In the genomic region with DNA sequence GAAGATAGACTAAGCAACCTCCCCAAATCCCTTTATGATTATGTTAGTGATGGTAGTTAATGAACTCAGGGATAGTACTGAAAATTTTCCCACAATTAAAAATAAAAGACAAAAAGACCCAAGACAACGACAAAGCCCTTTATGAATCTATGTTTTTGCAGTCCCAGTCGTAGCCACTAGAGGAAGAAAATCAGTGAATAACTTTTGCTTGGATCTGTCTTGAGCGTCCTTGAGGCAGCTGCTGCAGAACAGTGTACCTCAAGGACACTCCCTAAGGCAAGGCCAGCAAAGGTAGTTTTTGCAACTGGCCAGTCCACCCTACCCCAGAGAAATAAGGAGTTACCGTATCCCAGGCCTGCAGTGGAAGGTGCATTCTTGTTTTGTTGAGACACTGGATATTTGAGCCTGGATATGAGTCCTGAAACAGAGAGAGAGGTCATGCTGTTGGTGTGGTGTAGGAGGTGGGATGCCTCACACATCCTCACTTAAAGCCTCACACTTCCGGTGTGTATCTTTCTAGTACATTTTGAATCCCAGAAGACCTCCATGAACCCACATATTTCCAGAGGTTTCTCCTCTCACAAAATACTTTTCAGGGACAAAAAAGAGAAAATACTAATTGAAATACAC, we compare ENCODE assay signal across 10 cellular contexts. TPM values are rescaled to one million over a fixed set of nuclear protein-coding genes. Genes with fewer than 3 reads are reported as not detected.
DNase-seq lines count a peak whose midpoint lies in the region; ATAC-seq and TF ChIP-seq lines count a peak whose summit lies in the region.
"Had no signal": no experiment of that assay in that cellular context is flagged by ENCODE, and none has a peak within 500 bp of the region (broad histone marks: within the 10 kb centered on the region; RNA-seq: fewer than 3 reads in every experiment).

No MANE protein-coding gene starts in this region.

- H3K36me3 ChIP-seq in Karpas-422 (ENCODE audit: insufficient read depth, low read length) (peaks cover 31% of the 10 kb centered on the region), mammary epithelial cell (ENCODE audit: insufficient read depth, low read length) (no peaks in the 10 kb centered on the region), osteoblast (ENCODE audit: insufficient read depth, low read length) (no peaks in the 10 kb centered on the region)
- H3K36me3 ChIP-seq: esophagus muscularis mucosa had no signal

- H3K79me2 ChIP-seq in Karpas-422 (ENCODE audit: low read length) (no peaks in the 10 kb centered on the region), mammary epithelial cell (ENCODE audit: insufficient read depth, low read length) (no peaks in the 10 kb centered on the region), osteoblast (ENCODE audit: insufficient read depth, low read length) (no peaks in the 10 kb centered on the region)

- BruUV-seq in mammary epithelial cell (replicated peaks; lab: Mats Ljungman, UMichigan): no TSS peak

- intact Hi-C loops in mammary epithelial cell (cut with micrococcal nuclease): no loop called here

- H3K27ac ChIP-seq in Karpas-422 (ENCODE audit: low read length) (peak overlapping the region; percentile 63; the same call in 1 of the 2 replicates), mammary epithelial cell (ENCODE audit: insufficient read depth, low read depth, low read length) (no peak overlapping the region), osteoblast (ENCODE audit: low read depth, low read length) (no peak overlapping the region)
- H3K27ac ChIP-seq: esophagus muscularis mucosa had no signal

- in situ Hi-C loops in mammary epithelial cell (cut with MboI; ENCODE audit: low sequenced_read_pairs in 2 of 2): no loop called here

- POLR2A ChIA-PET in GM10248 (lab: Yijun Ruan, JAX): no interaction called here
- POLR2A ChIA-PET in activated CD4-positive, alpha-beta T cell treated with anti-CD3 and anti-CD28 coated beads, Interleukin-2, amount 10 ng/mL, durations not matched to agents 7 days and 5 days (lab: Charles Lee): no interaction called here

- no peaks in the 10 kb centered on the region for H3K9me3 ChIP-seq in Karpas-422 (ENCODE audit: low read length)
- no peaks in the 10 kb centered on the region for H3K9me3 ChIP-seq in mammary epithelial cell (replicated peaks; ENCODE audit: insufficient read depth, low read length)
- no peaks in the 10 kb centered on the region for H3K9me3 ChIP-seq in osteoblast (ENCODE audit: low read depth, low read length)
- H3K9me3 ChIP-seq: esophagus muscularis mucosa had no signal

- H3K27me3 ChIP-seq in Karpas-422 (ENCODE audit: low read length) (no peaks in the 10 kb centered on the region), mammary epithelial cell (ENCODE audit: insufficient read depth, low read length) (no peaks in the 10 kb centered on the region), osteoblast (ENCODE audit: insufficient read depth, low read length) (peaks cover 4% of the 10 kb centered on the region)
- H3K27me3 ChIP-seq: esophagus muscularis mucosa had no signal

- H3K27me3 Mint-ChIP-seq in activated CD4-positive, alpha-beta T cell treated with anti-CD3 and anti-CD28 coated beads, Interleukin-2, amount 10 ng/mL, durations not matched to agents 7 days and 5 days: peaks cover 2% of the 10 kb centered on the region

- H3K9me2 ChIP-seq in Karpas-422 (replicated peaks; ENCODE audit: insufficient read depth, low read length): no peaks in the 10 kb centered on the region

- H3K4me3 ChIP-seq in Karpas-422 (ENCODE audit: low read length): no peak overlapping the region
- no peak overlapping the region for H3K4me3 ChIP-seq in mammary epithelial cell (replicated peaks in 1 of 3; ENCODE audit: insufficient read depth in 1 of 3, low read depth in 2 of 3, low read length in 3 of 3)
- no peak overlapping the region for H3K4me3 ChIP-seq in osteoblast (ENCODE audit: insufficient read depth, low read length)
- H3K4me3 ChIP-seq: esophagus muscularis mucosa had no signal

- no peak for DNase-seq in GM10248 (ENCODE audit: extremely low spot score)
- DNase-seq in Karpas-422: no peak
- DNase-seq in mammary epithelial cell: no peak
- DNase-seq in osteoblast (ENCODE audit: insufficient read length, low spot score, missing footprints): no peak
- DNase-seq in activated CD4-positive, alpha-beta T cell treated with anti-CD3 and anti-CD28 coated beads, Interleukin-2, amount 10 ng/mL, durations not matched to agents 7 days and 5 days: no peak
- no peak for DNase-seq in stimulated activated naive CD4-positive, alpha-beta T cell (lab: John Stamatoyannopoulos, UW)
- no peak for DNase-seq in cerebellar nuclear complex (lab: John Stamatoyannopoulos, UW)
- DNase-seq: activated T-cell treated with anti-CD3 and anti-CD28 coated beads, Interleukin-2, amount 50 U/mL, for 24 hours had no signal

- no peak overlapping the region for H3K4me2 ChIP-seq in Karpas-422 (ENCODE audit: low read depth, low read length, poor library complexity, severe bottlenecking)
- no peak overlapping the region for H3K4me2 ChIP-seq in mammary epithelial cell (ENCODE audit: insufficient read depth, low read depth, low read length)
- H3K4me2 ChIP-seq in osteoblast (ENCODE audit: insufficient read depth, low read length): no peak overlapping the region

- no peaks in the 10 kb centered on the region for H3K9me3 Mint-ChIP-seq in activated CD4-positive, alpha-beta T cell treated with anti-CD3 and anti-CD28 coated beads, Interleukin-2, amount 10 ng/mL, durations not matched to agents 7 days and 5 days
- H3K9me3 Mint-ChIP-seq: activated T-cell treated with anti-CD3 and anti-CD28 coated beads, Interleukin-2, amount 50 U/mL, for 24 hours had no signal

- H3K27ac Mint-ChIP-seq in activated CD4-positive, alpha-beta T cell treated with anti-CD3 and anti-CD28 coated beads, Interleukin-2, amount 10 ng/mL, durations not matched to agents 7 days and 5 days: no peak overlapping the region
- H3K27ac Mint-ChIP-seq: activated T-cell treated with anti-CD3 and anti-CD28 coated beads, Interleukin-2, amount 50 U/mL, for 24 hours had no signal

- dilution Hi-C loops in mammary epithelial cell (cut with HindIII; ENCODE audit: low sequenced_read_pairs): no loop called here

- no peaks in the 10 kb centered on the region for H3K36me3 Mint-ChIP-seq in activated CD4-positive, alpha-beta T cell treated with anti-CD3 and anti-CD28 coated beads, Interleukin-2, amount 10 ng/mL, durations not matched to agents 7 days and 5 days (ENCODE audit: low read depth)

- no peak for ATAC-seq in GM18517 (IDR thresholded peaks at IDR 0.05; ENCODE audit: unreplicated experiment)

- WGBS in mammary epithelial cell (ENCODE audit: low coverage, missing lambda C conversion rate): 62% methylated on average over 5 of the region's 5 CpGs

- TF ChIP-seq CTCF in GM10248 (IDR thresholded peaks at IDR 0.05; ENCODE audit: control extremely low read depth, extremely low read depth, low read depth, missing control alignments) (peak; percentile 12), mammary epithelial cell (conservative IDR thresholded peaks at IDR 0.05 in 1 of 2, IDR thresholded peaks at IDR 0.05 in 1 of 2; ENCODE audit: extremely low read depth in 1 of 2, insufficient read depth in 1 of 2, low read depth in 1 of 2, low read length in 2 of 2) (peak; percentile 23 to 31), osteoblast (IDR thresholded peaks at IDR 0.05; ENCODE audit: extremely low read depth, low read depth, low read length) (peak; percentile 34)

- H3K9ac ChIP-seq in Karpas-422 (ENCODE audit: low read length) (no peak overlapping the region), mammary epithelial cell (ENCODE audit: insufficient read depth, low read length) (no peak overlapping the region)

- H4K20me1 ChIP-seq in Karpas-422 (ENCODE audit: insufficient read depth, low read depth, low read length): no peaks in the 10 kb centered on the region
- H4K20me1 ChIP-seq in mammary epithelial cell (ENCODE audit: insufficient read depth, low read length): no peaks in the 10 kb centered on the region
- H4K20me1 ChIP-seq in osteoblast (ENCODE audit: insufficient read depth, low read length): no peaks in the 10 kb centered on the region

- CTCF ChIA-PET in GM10248 (lab: Yijun Ruan, JAX): interaction anchor here (1.5 kb wide), 1 partner anchor 240 kb away, joined by 3 read pairs; no protein-coding TSS in a partner anchor
- CTCF ChIA-PET in mammary epithelial cell (lab: Charles Lee; ENCODE audit: low non-redundant PET): no interaction called here
- CTCF ChIA-PET in activated CD4-positive, alpha-beta T cell treated with anti-CD3 and anti-CD28 coated beads, Interleukin-2, amount 10 ng/mL, durations not matched to agents 7 days and 5 days (lab: Charles Lee): interaction anchor here (0.6 to 1.1 kb wide), 2 partner anchors 18 to 512 kb away, joined by 4 to 5 read pairs; no protein-coding TSS in a partner anchor

- H3K4me1 ChIP-seq in Karpas-422 (ENCODE audit: low read length): peaks cover 11% of the 10 kb centered on the region
- no peaks in the 10 kb centered on the region for H3K4me1 ChIP-seq in mammary epithelial cell (ENCODE audit: insufficient read depth, low read length)
- no peaks in the 10 kb centered on the region for H3K4me1 ChIP-seq in osteoblast (ENCODE audit: insufficient read depth, low read length)
- H3K4me1 ChIP-seq: esophagus muscularis mucosa had no signal

- H3K4me3 Mint-ChIP-seq in activated CD4-positive, alpha-beta T cell treated with anti-CD3 and anti-CD28 coated beads, Interleukin-2, amount 10 ng/mL, durations not matched to agents 7 days and 5 days: no peak overlapping the region
- H3K4me3 Mint-ChIP-seq: activated T-cell treated with anti-CD3 and anti-CD28 coated beads, Interleukin-2, amount 50 U/mL, for 24 hours had no signal

- peaks cover 5% of the 10 kb centered on the region for H3K4me1 Mint-ChIP-seq in activated CD4-positive, alpha-beta T cell treated with anti-CD3 and anti-CD28 coated beads, Interleukin-2, amount 10 ng/mL, durations not matched to agents 7 days and 5 days

- H2AFZ ChIP-seq in Karpas-422 (ENCODE audit: low read length): no peak overlapping the region
- H2AFZ ChIP-seq in mammary epithelial cell (ENCODE audit: low read depth, low read length): no peak overlapping the region
- no peak overlapping the region for H2AFZ ChIP-seq in osteoblast (ENCODE audit: low read length)

RNA-seq across cellular contexts. Expression of a gene that starts 8.7 kb away (rescaled TPM):
- 3.5 and 10.3 TPM in 2 replicates for total RNA-seq in Karpas-422 (2014; rRNA removed; shearing (Covaris generic); ENCODE audit: low replicate concordance)
- total RNA-seq in mammary epithelial cell (10 to 100 TPM in 1 of 2 donors, 1 to 10 TPM in 1; 7.8 to 19.9 TPM), osteoblast (2.7 and 2.9 TPM in 2 replicates)
- polyA plus RNA-seq in mammary epithelial cell: 16.0 TPM
- 1.6 TPM for polyA minus RNA-seq in mammary epithelial cell
- 10 to 100 TPM; 11.6 to 13.5 TPM for total RNA-seq in activated CD4-positive, alpha-beta T cell treated with anti-CD3 and anti-CD28 coated beads, Interleukin-2, amount 10 ng/mL, durations not matched to agents 7 days and 5 days

RNA-seq across cellular contexts. Expression of a gene that starts 28.7 kb away (rescaled TPM):
- total RNA-seq in Karpas-422 (2014; rRNA removed; shearing (Covaris generic); ENCODE audit: low replicate concordance): 81.6 and 94.2 TPM in 2 replicates
- total RNA-seq in mammary epithelial cell (under 1 TPM in 1 of 2 donors, not detected in 1; under 0.01 TPM), osteoblast (not detected in 2 replicates)
- polyA plus RNA-seq in mammary epithelial cell: not detected
- not detected for polyA minus RNA-seq in mammary epithelial cell
- total RNA-seq in activated CD4-positive, alpha-beta T cell treated with anti-CD3 and anti-CD28 coated beads, Interleukin-2, amount 10 ng/mL, durations not matched to agents 7 days and 5 days: not detected

RNA-seq across cellular contexts. Expression of a gene that starts 33.5 kb away (rescaled TPM):
- total RNA-seq in Karpas-422 (2014; rRNA removed; shearing (Covaris generic); ENCODE audit: low replicate concordance): 1,280 and 3,178 TPM in 2 replicates
- total RNA-seq in mammary epithelial cell (100 to 1,000 TPM; 288 to 293 TPM), osteoblast (87.2 and 105 TPM in 2 replicates)
- 2,001 TPM for polyA plus RNA-seq in mammary epithelial cell
- polyA minus RNA-seq in mammary epithelial cell: 121 TPM
- total RNA-seq in activated CD4-positive, alpha-beta T cell treated with anti-CD3 and anti-CD28 coated beads, Interleukin-2, amount 10 ng/mL, durations not matched to agents 7 days and 5 days: 100 to 1,000 TPM; 255 to 425 TPM

RNA-seq across cellular contexts. Expression of a gene that starts 50.4 kb away (rescaled TPM):
- total RNA-seq in Karpas-422 (2014; rRNA removed; shearing (Covaris generic); ENCODE audit: low replicate concordance): 25.8 and 30.1 TPM in 2 replicates
- total RNA-seq in mammary epithelial cell (10 to 100 TPM; 21.3 to 28.8 TPM), osteoblast (22.8 and 26.5 TPM in 2 replicates)
- polyA plus RNA-seq in mammary epithelial cell: 43.4 TPM
- 75.7 TPM for polyA minus RNA-seq in mammary epithelial cell
- 10 to 100 TPM; 28.9 to 29.5 TPM for total RNA-seq in activated CD4-positive, alpha-beta T cell treated with anti-CD3 and anti-CD28 coated beads, Interleukin-2, amount 10 ng/mL, durations not matched to agents 7 days and 5 days

RNA-seq across cellular contexts. Expression of a gene that starts 50.7 kb away (rescaled TPM):
- total RNA-seq in Karpas-422 (2014; rRNA removed; shearing (Covaris generic); ENCODE audit: low replicate concordance): 34.8 and 55.4 TPM in 2 replicates
- total RNA-seq in mammary epithelial cell (10 to 100 TPM; 49.1 to 51.2 TPM), osteoblast (66.0 and 70.2 TPM in 2 replicates)
- 29.6 TPM for polyA plus RNA-seq in mammary epithelial cell
- polyA minus RNA-seq in mammary epithelial cell: 26.9 TPM
- 10 to 100 TPM; 41.7 to 46.9 TPM for total RNA-seq in activated CD4-positive, alpha-beta T cell treated with anti-CD3 and anti-CD28 coated beads, Interleukin-2, amount 10 ng/mL, durations not matched to agents 7 days and 5 days

Comparison
In these comparisons a context has a peak if more than half of its experiments do, and no peak if none do; other contexts are left out.
1. RNA of a gene that starts 28.7 kb away (total RNA-seq): 81.6 to 94.2 TPM in Karpas-422; under 0.01 TPM in mammary epithelial cell, not detected in activated CD4-positive, alpha-beta T cell treated with anti-CD3 and anti-CD28 coated beads, Interleukin-2, amount 10 ng/mL, durations not matched to agents 7 days and 5 days and not detected in osteoblast; every median in the first group is over 10 times any median in the second.
2. Peak in every context shown above with its lines, with median percentiles within 50 percentile points of each other: CTCF ChIP-seq.